Comparison of ENCODE assay signal across 10 cellular contexts in genomic region chr5:150154618-150155134, GRCh38. TPM values are rescaled to one million over a fixed set of nuclear protein-coding genes. Genes with fewer than 3 reads are reported as not detected.
DNase-seq lines count a peak whose midpoint lies in the region; ATAC-seq and TF ChIP-seq lines count a peak whose summit lies in the region.
"Had no signal": no experiment of that assay in that cellular context is flagged by ENCODE, and none has a peak within 500 bp of the region (broad histone marks: within the 10 kb centered on the region; RNA-seq: fewer than 3 reads in every experiment).

No MANE protein-coding gene starts in this region.

- no peaks in the 10 kb centered on the region for H3K27me3 ChIP-seq in transverse colon

- DNase-seq in activated CD8-positive, alpha-beta memory T cell treated with anti-CD3 and anti-CD28 coated beads, Interleukin-2, amount 10 ng/mL, durations not matched to agents 7 days and 5 days, result no peak
- DNase-seq in activated CD8-positive, alpha-beta memory T cell treated with anti-CD3 and anti-CD28 coated beads, Interleukin-2, amount 50 U/mL, for 4 hours, result no peak
- DNase-seq in mesothelial cell of epicardium (ENCODE audit: low spot score in 2 of 2, unreplicated experiment in 2 of 2), result no peak
- DNase-seq in transverse colon, result no peak
- no peak for DNase-seq in anterior cingulate cortex (lab: John Stamatoyannopoulos, UW)
- DNase-seq in endothelial cell (ENCODE audit: low spot score), result no peak
- DNase-seq in progenitor cell of endocrine pancreas (ENCODE audit: low spot score, unreplicated experiment), result no peak

- H3K9me3 ChIP-seq in transverse colon, result no peaks in the 10 kb centered on the region

- peaks cover 11% of the 10 kb centered on the region for H3K27me3 Mint-ChIP-seq in activated CD8-positive, alpha-beta memory T cell treated with anti-CD3 and anti-CD28 coated beads, Interleukin-2, amount 10 ng/mL, durations not matched to agents 7 days and 5 days
- peaks cover 9% of the 10 kb centered on the region for H3K27me3 Mint-ChIP-seq in brain
- no peaks in the 10 kb centered on the region for H3K27me3 Mint-ChIP-seq in mesothelial cell of epicardium (ENCODE audit: low read depth)
- H3K27me3 Mint-ChIP-seq in endothelial cell (ENCODE audit: unreplicated experiment), result peaks cover 13% of the 10 kb centered on the region
- peaks cover 33% of the 10 kb centered on the region for H3K27me3 Mint-ChIP-seq in progenitor cell of endocrine pancreas

- 69% methylated on average over 7 of the region's 7 CpGs; no CpG with 5 or more reads in 1 of the 2 donors for WGBS in transverse colon (ENCODE audit: low coverage in 1 of 2), 2 donors

- no peak for TF ChIP-seq EP300 in transverse colon (IDR thresholded peaks at IDR 0.05; ENCODE audit: low read depth)

- intact Hi-C loops in transverse colon (cut with DNase I; ENCODE audit: low total_unique reads), result no loop called here

- peaks cover 0 to 10% (median 5%) of the 10 kb centered on the region in 4 donors for H3K4me1 ChIP-seq in transverse colon

- peak overlapping the region; percentile 88 for H3K4me3 Mint-ChIP-seq in activated CD8-positive, alpha-beta memory T cell treated with anti-CD3 and anti-CD28 coated beads, Interleukin-2, amount 10 ng/mL, durations not matched to agents 7 days and 5 days
- H3K4me3 Mint-ChIP-seq in brain (peak overlapping the region; percentile 72 to 96 (median 86)), mesothelial cell of epicardium (peak overlapping the region; percentile 82), endothelial cell (ENCODE audit: unreplicated experiment) (no peak overlapping the region), progenitor cell of endocrine pancreas (ENCODE audit: low read depth) (no peak overlapping the region)

- H3K9me3 Mint-ChIP-seq in activated CD8-positive, alpha-beta memory T cell treated with anti-CD3 and anti-CD28 coated beads, Interleukin-2, amount 10 ng/mL, durations not matched to agents 7 days and 5 days (ENCODE audit: low read depth), result no peaks in the 10 kb centered on the region
- H3K9me3 Mint-ChIP-seq in brain (no peaks in the 10 kb centered on the region), mesothelial cell of epicardium (no peaks in the 10 kb centered on the region), endothelial cell (ENCODE audit: unreplicated experiment) (no peaks in the 10 kb centered on the region), progenitor cell of endocrine pancreas (ENCODE audit: low read depth) (no peaks in the 10 kb centered on the region)
- H3K9me3 Mint-ChIP-seq: WTC11 had no signal

- peak overlapping the region; percentile 77 to 91 (median 84) for H3K27ac ChIP-seq in transverse colon

- H3K36me3 Mint-ChIP-seq in activated CD8-positive, alpha-beta memory T cell treated with anti-CD3 and anti-CD28 coated beads, Interleukin-2, amount 10 ng/mL, durations not matched to agents 7 days and 5 days, result peaks cover 20% of the 10 kb centered on the region
- no peaks in the 10 kb centered on the region for H3K36me3 Mint-ChIP-seq in brain
- H3K36me3 Mint-ChIP-seq in mesothelial cell of epicardium, result no peaks in the 10 kb centered on the region
- peaks cover 8% of the 10 kb centered on the region for H3K36me3 Mint-ChIP-seq in endothelial cell (ENCODE audit: low read depth, unreplicated experiment)
- H3K36me3 Mint-ChIP-seq in progenitor cell of endocrine pancreas (ENCODE audit: insufficient read depth), result no peaks in the 10 kb centered on the region
- H3K36me3 Mint-ChIP-seq: WTC11 had no signal

- in situ Hi-C loops in transverse colon (cut with MboI; ENCODE audit: low pct_ligation_motif_present in 1 of 4, low pct_unique_long_range_greater_than_20kb in 1 of 4, low sequenced_read_pairs in 3 of 4), result loop anchor here in 2 of 4 donors (25.0 kb wide), 1 partner anchor 283 kb away; the partner anchor contains the start of gene RPS14 (in 2 of the 2)

- H3K4me3 ChIP-seq in transverse colon, result peak overlapping the region; percentile 33 to 45 (median 38)

- peak overlapping the region; percentile 86 for H3K27ac Mint-ChIP-seq in activated CD8-positive, alpha-beta memory T cell treated with anti-CD3 and anti-CD28 coated beads, Interleukin-2, amount 10 ng/mL, durations not matched to agents 7 days and 5 days
- peak overlapping the region; percentile 88 to 98 (median 97) for H3K27ac Mint-ChIP-seq in brain
- H3K27ac Mint-ChIP-seq in mesothelial cell of epicardium, result peak overlapping the region; percentile 97
- H3K27ac Mint-ChIP-seq in endothelial cell (ENCODE audit: unreplicated experiment), result no peak overlapping the region
- H3K27ac Mint-ChIP-seq in progenitor cell of endocrine pancreas, result no peak overlapping the region
- H3K27ac Mint-ChIP-seq: WTC11 had no signal

- H3K36me3 ChIP-seq in transverse colon, result no peaks in the 10 kb centered on the region

- ATAC-seq in activated CD8-positive, alpha-beta memory T cell treated with anti-CD3 and anti-CD28 coated beads, Interleukin-2, amount 10 ng/mL, durations not matched to agents 7 days and 5 days, result no peak

- peaks cover 58% of the 10 kb centered on the region for H3K4me1 Mint-ChIP-seq in activated CD8-positive, alpha-beta memory T cell treated with anti-CD3 and anti-CD28 coated beads, Interleukin-2, amount 10 ng/mL, durations not matched to agents 7 days and 5 days
- peaks cover 83% of the 10 kb centered on the region for H3K4me1 Mint-ChIP-seq in brain
- H3K4me1 Mint-ChIP-seq in mesothelial cell of epicardium, result peaks cover 56% of the 10 kb centered on the region
- peaks cover 10% of the 10 kb centered on the region for H3K4me1 Mint-ChIP-seq in endothelial cell (ENCODE audit: unreplicated experiment)
- H3K4me1 Mint-ChIP-seq in progenitor cell of endocrine pancreas (ENCODE audit: low read depth), result peaks cover 3% of the 10 kb centered on the region

- CTCF ChIA-PET in activated CD8-positive, alpha-beta memory T cell treated with anti-CD3 and anti-CD28 coated beads, Interleukin-2, amount 10 ng/mL, durations not matched to agents 7 days and 5 days (lab: Charles Lee), result interaction anchor here (0.9 to 4.0 kb wide), 9 partner anchors 9 to 61 kb away, joined by 3 to 20 read pairs (median 4); no protein-coding TSS in a partner anchor

- no peak for TF ChIP-seq POLR2A in transverse colon (IDR thresholded peaks at IDR 0.05)

- TF ChIP-seq CTCF in brain (conservative IDR thresholded peaks at IDR 0.05), result peak in 1 of 2 experiments; percentile 44
- TF ChIP-seq CTCF in mesothelial cell of epicardium (IDR thresholded peaks at IDR 0.05; ENCODE audit: unreplicated experiment), result no peak
- no peak for TF ChIP-seq CTCF in transverse colon (IDR thresholded peaks at IDR 0.05)
- TF ChIP-seq CTCF in endothelial cell (IDR thresholded peaks at IDR 0.05; ENCODE audit: unreplicated experiment), result no peak
- no peak for TF ChIP-seq CTCF in progenitor cell of endocrine pancreas (IDR thresholded peaks at IDR 0.05; ENCODE audit: unreplicated experiment)

RNA-seq across cellular contexts. Expression of gene PDGFRB, which starts 1.0 kb away (rescaled TPM):
- total RNA-seq in activated CD8-positive, alpha-beta memory T cell treated with anti-CD3 and anti-CD28 coated beads, Interleukin-2, amount 10 ng/mL, durations not matched to agents 7 days and 5 days, result 10 to 100 TPM; 53.3 to 68.9 TPM
- polyA plus RNA-seq in brain (ENCODE audit: insufficient read depth, low read depth, low replicate concordance), result 32.0 TPM
- total RNA-seq in mesothelial cell of epicardium, result 100 to 105 TPM (median 102 TPM) in 3 replicates
- total RNA-seq in transverse colon, result 10 to 100 TPM; 20.2 to 56.3 (median 28.3) TPM
- total RNA-seq in endothelial cell (ENCODE audit: unreplicated experiment), result 23.7 TPM
- total RNA-seq in progenitor cell of endocrine pancreas, result 1.2 and 2.3 TPM in 2 replicates

RNA-seq across cellular contexts. Expression of gene CDX1, which starts 11.9 kb away (rescaled TPM):
- total RNA-seq in activated CD8-positive, alpha-beta memory T cell treated with anti-CD3 and anti-CD28 coated beads, Interleukin-2, amount 10 ng/mL, durations not matched to agents 7 days and 5 days, result not detected
- polyA plus RNA-seq in brain (ENCODE audit: insufficient read depth, low read depth, low replicate concordance), result not detected
- total RNA-seq in mesothelial cell of epicardium (0.51 to 1.1 TPM (median 0.68 TPM) in 3 replicates), transverse colon (100 to 1,000 TPM; 249 to 540 (median 360) TPM), endothelial cell (ENCODE audit: unreplicated experiment) (0.59 TPM), progenitor cell of endocrine pancreas (0.31 and 0.43 TPM in 2 replicates)
- total RNA-seq: endothelial cell of umbilical vein had no signal
- polyA plus RNA-seq: endothelial cell of umbilical vein had no signal

RNA-seq across cellular contexts. Expression of gene SLC6A7, which starts 35.2 kb away (rescaled TPM):
- total RNA-seq in activated CD8-positive, alpha-beta memory T cell treated with anti-CD3 and anti-CD28 coated beads, Interleukin-2, amount 10 ng/mL, durations not matched to agents 7 days and 5 days, result not detected
- 4.1 TPM for polyA plus RNA-seq in brain (ENCODE audit: insufficient read depth, low read depth, low replicate concordance)
- total RNA-seq in mesothelial cell of epicardium (not detected in 3 replicates), transverse colon (10 to 100 TPM; 19.5 to 67.7 (median 21.3) TPM), endothelial cell (ENCODE audit: unreplicated experiment) (not detected), progenitor cell of endocrine pancreas (not detected in 2 replicates)
- total RNA-seq: endothelial cell of umbilical vein had no signal
- polyA plus RNA-seq: endothelial cell of umbilical vein had no signal

Comparison
In these comparisons a context has a peak if more than half of its experiments do, and no peak if none do; other contexts are left out.
1. H3K27ac Mint-ChIP-seq: peak in activated CD8-positive, alpha-beta memory T cell treated with anti-CD3 and anti-CD28 coated beads, Interleukin-2, amount 10 ng/mL, durations not matched to agents 7 days and 5 days (single experiment), brain (5 of 5) and mesothelial cell of epicardium (single experiment); none in endothelial cell (single experiment) and progenitor cell of endocrine pancreas (single experiment).
2. H3K4me3 Mint-ChIP-seq: peak in activated CD8-positive, alpha-beta memory T cell treated with anti-CD3 and anti-CD28 coated beads, Interleukin-2, amount 10 ng/mL, durations not matched to agents 7 days and 5 days (single experiment), brain (5 of 5) and mesothelial cell of epicardium (single experiment); none in endothelial cell (single experiment) and progenitor cell of endocrine pancreas (single experiment).
3. RNA of gene CDX1, which starts 11.9 kb away (total RNA-seq): 249 to 540 TPM in transverse colon; 0.59 TPM in endothelial cell (single experiment), 0.51 to 1.1 TPM in mesothelial cell of epicardium, 0.31 to 0.43 TPM in progenitor cell of endocrine pancreas and not detected in activated CD8-positive, alpha-beta memory T cell treated with anti-CD3 and anti-CD28 coated beads, Interleukin-2, amount 10 ng/mL, durations not matched to agents 7 days and 5 days; every median in the first group is over 100 times any median in the second.
4. RNA of gene SLC6A7, which starts 35.2 kb away (total RNA-seq): 19.5 to 67.7 TPM in transverse colon; not detected in activated CD8-positive, alpha-beta memory T cell treated with anti-CD3 and anti-CD28 coated beads, Interleukin-2, amount 10 ng/mL, durations not matched to agents 7 days and 5 days, not detected in mesothelial cell of epicardium, not detected in endothelial cell (single experiment) and not detected in progenitor cell of endocrine pancreas; every median in the first group is over 10 times any median in the second.